In genomic region chr14:34461334-34462131, GRCh38 we compare ENCODE assay signal across 1 cellular context.
TF ChIP-seq lines count a peak whose summit lies in the region.

No MANE protein-coding gene starts in this region.

TF ChIP-seq in GM23338, 12 proteins besides CTCF, POLR2A, EP300 and RAD21 (continued from another document):
- TF ChIP-seq, protein P1, sequence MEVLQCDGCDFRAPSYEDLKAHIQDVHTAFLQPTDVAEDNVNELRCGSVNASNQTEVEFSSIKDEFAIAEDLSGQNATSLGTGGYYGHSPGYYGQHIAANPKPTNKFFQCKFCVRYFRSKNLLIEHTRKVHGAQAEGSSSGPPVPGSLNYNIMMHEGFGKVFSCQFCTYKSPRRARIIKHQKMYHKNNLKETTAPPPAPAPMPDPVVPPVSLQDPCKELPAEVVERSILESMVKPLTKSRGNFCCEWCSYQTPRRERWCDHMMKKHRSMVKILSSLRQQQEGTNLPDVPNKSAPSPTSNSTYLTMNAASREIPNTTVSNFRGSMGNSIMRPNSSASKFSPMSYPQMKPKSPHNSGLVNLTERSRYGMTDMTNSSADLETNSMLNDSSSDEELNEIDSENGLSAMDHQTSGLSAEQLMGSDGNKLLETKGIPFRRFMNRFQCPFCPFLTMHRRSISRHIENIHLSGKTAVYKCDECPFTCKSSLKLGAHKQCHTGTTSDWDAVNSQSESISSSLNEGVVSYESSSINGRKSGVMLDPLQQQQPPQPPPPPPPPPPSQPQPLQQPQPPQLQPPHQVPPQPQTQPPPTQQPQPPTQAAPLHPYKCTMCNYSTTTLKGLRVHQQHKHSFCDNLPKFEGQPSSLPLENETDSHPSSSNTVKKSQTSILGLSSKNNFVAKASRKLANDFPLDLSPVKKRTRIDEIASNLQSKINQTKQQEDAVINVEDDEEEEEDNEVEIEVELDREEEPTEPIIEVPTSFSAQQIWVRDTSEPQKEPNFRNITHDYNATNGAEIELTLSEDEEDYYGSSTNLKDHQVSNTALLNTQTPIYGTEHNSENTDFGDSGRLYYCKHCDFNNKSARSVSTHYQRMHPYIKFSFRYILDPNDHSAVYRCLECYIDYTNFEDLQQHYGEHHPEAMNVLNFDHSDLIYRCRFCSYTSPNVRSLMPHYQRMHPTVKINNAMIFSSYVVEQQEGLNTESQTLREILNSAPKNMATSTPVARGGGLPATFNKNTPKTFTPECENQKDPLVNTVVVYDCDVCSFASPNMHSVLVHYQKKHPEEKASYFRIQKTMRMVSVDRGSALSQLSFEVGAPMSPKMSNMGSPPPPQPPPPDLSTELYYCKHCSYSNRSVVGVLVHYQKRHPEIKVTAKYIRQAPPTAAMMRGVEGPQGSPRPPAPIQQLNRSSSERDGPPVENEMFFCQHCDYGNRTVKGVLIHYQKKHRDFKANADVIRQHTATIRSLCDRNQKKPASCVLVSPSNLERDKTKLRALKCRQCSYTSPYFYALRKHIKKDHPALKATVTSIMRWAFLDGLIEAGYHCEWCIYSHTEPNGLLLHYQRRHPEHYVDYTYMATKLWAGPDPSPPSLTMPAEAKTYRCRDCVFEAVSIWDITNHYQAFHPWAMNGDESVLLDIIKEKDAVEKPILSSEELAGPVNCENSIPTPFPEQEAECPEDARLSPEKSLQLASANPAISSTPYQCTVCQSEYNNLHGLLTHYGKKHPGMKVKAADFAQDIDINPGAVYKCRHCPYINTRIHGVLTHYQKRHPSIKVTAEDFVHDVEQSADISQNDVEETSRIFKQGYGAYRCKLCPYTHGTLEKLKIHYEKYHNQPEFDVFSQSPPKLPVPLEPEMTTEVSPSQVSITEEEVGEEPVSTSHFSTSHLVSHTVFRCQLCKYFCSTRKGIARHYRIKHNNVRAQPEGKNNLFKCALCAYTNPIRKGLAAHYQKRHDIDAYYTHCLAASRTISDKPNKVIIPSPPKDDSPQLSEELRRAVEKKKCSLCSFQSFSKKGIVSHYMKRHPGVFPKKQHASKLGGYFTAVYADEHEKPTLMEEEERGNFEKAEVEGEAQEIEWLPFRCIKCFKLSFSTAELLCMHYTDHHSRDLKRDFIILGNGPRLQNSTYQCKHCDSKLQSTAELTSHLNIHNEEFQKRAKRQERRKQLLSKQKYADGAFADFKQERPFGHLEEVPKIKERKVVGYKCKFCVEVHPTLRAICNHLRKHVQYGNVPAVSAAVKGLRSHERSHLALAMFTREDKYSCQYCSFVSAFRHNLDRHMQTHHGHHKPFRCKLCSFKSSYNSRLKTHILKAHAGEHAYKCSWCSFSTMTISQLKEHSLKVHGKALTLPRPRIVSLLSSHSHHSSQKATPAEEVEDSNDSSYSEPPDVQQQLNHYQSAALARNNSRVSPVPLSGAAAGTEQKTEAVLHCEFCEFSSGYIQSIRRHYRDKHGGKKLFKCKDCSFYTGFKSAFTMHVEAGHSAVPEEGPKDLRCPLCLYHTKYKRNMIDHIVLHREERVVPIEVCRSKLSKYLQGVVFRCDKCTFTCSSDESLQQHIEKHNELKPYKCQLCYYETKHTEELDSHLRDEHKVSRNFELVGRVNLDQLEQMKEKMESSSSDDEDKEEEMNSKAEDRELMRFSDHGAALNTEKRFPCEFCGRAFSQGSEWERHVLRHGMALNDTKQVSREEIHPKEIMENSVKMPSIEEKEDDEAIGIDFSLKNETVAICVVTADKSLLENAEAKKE (CRISPR knock-in tag; IDR thresholded peaks at IDR 0.05), result no peak
- no peak for TF ChIP-seq EZH2 (IDR thresholded peaks at IDR 0.05; ENCODE audit: low read depth, unreplicated experiment)
- TF ChIP-seq, protein P2, sequence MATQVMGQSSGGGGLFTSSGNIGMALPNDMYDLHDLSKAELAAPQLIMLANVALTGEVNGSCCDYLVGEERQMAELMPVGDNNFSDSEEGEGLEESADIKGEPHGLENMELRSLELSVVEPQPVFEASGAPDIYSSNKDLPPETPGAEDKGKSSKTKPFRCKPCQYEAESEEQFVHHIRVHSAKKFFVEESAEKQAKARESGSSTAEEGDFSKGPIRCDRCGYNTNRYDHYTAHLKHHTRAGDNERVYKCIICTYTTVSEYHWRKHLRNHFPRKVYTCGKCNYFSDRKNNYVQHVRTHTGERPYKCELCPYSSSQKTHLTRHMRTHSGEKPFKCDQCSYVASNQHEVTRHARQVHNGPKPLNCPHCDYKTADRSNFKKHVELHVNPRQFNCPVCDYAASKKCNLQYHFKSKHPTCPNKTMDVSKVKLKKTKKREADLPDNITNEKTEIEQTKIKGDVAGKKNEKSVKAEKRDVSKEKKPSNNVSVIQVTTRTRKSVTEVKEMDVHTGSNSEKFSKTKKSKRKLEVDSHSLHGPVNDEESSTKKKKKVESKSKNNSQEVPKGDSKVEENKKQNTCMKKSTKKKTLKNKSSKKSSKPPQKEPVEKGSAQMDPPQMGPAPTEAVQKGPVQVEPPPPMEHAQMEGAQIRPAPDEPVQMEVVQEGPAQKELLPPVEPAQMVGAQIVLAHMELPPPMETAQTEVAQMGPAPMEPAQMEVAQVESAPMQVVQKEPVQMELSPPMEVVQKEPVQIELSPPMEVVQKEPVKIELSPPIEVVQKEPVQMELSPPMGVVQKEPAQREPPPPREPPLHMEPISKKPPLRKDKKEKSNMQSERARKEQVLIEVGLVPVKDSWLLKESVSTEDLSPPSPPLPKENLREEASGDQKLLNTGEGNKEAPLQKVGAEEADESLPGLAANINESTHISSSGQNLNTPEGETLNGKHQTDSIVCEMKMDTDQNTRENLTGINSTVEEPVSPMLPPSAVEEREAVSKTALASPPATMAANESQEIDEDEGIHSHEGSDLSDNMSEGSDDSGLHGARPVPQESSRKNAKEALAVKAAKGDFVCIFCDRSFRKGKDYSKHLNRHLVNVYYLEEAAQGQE (IDR thresholded peaks at IDR 0.05; ENCODE audit: unreplicated experiment), result no peak
